Comparison of ENCODE assay signal across 29 cellular contexts in genomic region chr9:111405701-111406100, GRCh38.
"Had no signal": no experiment of that assay in that cellular context is flagged by ENCODE, and none has a peak within 500 bp of the region (broad histone marks: within the 10 kb centered on the region; RNA-seq: fewer than 3 reads in every experiment).

No MANE protein-coding gene starts in this region.

- H3K4me1 ChIP-seq: foreskin keratinocyte, gastroesophageal sphincter, heart left ventricle, neural progenitor cell, parathyroid adenoma, right lobe of liver, suprapubic skin, transverse colon, upper lobe of right lung, uterus had no signal

- H3K4me3 ChIP-seq: dorsolateral prefrontal cortex, gastroesophageal sphincter, heart left ventricle, hepatocyte, lung, mucosa of descending colon, neural progenitor cell, right lobe of liver, smooth muscle cell, suprapubic skin, transverse colon, upper lobe of right lung, uterus had no signal

- DNase-seq: dorsolateral prefrontal cortex; effector CD4-positive, alpha-beta T cell; foreskin keratinocyte; heart left ventricle; kidney; mesenchymal stem cell; mucosa of descending colon; naive thymus-derived CD4-positive, alpha-beta T cell; right lobe of liver; stimulated activated CD4-positive, alpha-beta T cell treated with anti-CD3 and anti-CD28 coated beads, Interleukin-12 subunit alpha, Interleukin-12 subunit beta, amount 100 ng/mL, for 4 hours; stimulated activated CD4-positive, alpha-beta T cell treated with anti-CD3 and anti-CD28 coated beads, Interleukin-1b, Interleukin-23, amount 100 ng/mL, for 48 hours; stimulated activated CD4-positive, alpha-beta T cell treated with anti-CD3 and anti-CD28 coated beads, Interleukin-4, amount 100 ng/mL, for 1 hour; stimulated activated CD8-positive, alpha-beta memory T cell treated with anti-CD3 and anti-CD28 coated beads, Interleukin-4, amount 100 ng/mL, for 48 hours; stimulated activated naive CD4-positive, alpha-beta T cell; stimulated activated naive CD8-positive, alpha-beta T cell treated with anti-CD3 and anti-CD28 coated beads, Interleukin-15, amount 100 ng/mL, for 72 hours; transverse colon; upper lobe of right lung; uterus had no signal

- H3K27me3 Mint-ChIP-seq: naive thymus-derived CD4-positive, alpha-beta T cell; progenitor cell of endocrine pancreas; stimulated activated naive CD8-positive, alpha-beta T cell treated with anti-CD3 and anti-CD28 coated beads, Interleukin-15, amount 100 ng/mL, for 72 hours had no signal

- H3K27ac Mint-ChIP-seq: mesothelial cell of epicardium; naive thymus-derived CD4-positive, alpha-beta T cell; nephron; neural progenitor cell; progenitor cell of endocrine pancreas; stimulated activated naive CD8-positive, alpha-beta T cell treated with anti-CD3 and anti-CD28 coated beads, Interleukin-15, amount 100 ng/mL, for 72 hours had no signal

- H3K27ac ChIP-seq: epithelial cell of prostate, foreskin keratinocyte, gastroesophageal sphincter, heart left ventricle, hepatocyte, neural progenitor cell, parathyroid adenoma, right lobe of liver, suprapubic skin, transverse colon, upper lobe of right lung, uterus had no signal

- H3K36me3 ChIP-seq: uterus had no signal

- H3K4me3 Mint-ChIP-seq: mesothelial cell of epicardium; naive thymus-derived CD4-positive, alpha-beta T cell; nephron; neural progenitor cell; stimulated activated naive CD8-positive, alpha-beta T cell treated with anti-CD3 and anti-CD28 coated beads, Interleukin-15, amount 100 ng/mL, for 72 hours had no signal

- H3K27me3 ChIP-seq: dorsolateral prefrontal cortex, foreskin keratinocyte, gastroesophageal sphincter, heart left ventricle, hepatocyte, neural progenitor cell, right lobe of liver, suprapubic skin, transverse colon, upper lobe of right lung, uterus had no signal

- H3K4me1 Mint-ChIP-seq: mesothelial cell of epicardium; naive thymus-derived CD4-positive, alpha-beta T cell; nephron; neural progenitor cell; stimulated activated naive CD8-positive, alpha-beta T cell treated with anti-CD3 and anti-CD28 coated beads, Interleukin-15, amount 100 ng/mL, for 72 hours had no signal

- H3K9me3 ChIP-seq: right lobe of liver had no signal
